19 cellular contexts compared by ENCODE assay signal in genomic region chr7:99639267-99639666, GRCh38. TPM values are rescaled to one million over a fixed set of nuclear protein-coding genes. Genes with fewer than 3 reads are reported as not detected.
DNase-seq lines count a peak whose midpoint lies in the region; ATAC-seq and TF ChIP-seq lines count a peak whose summit lies in the region.
"Had no signal": no experiment of that assay in that cellular context is flagged by ENCODE, and none has a peak within 500 bp of the region (broad histone marks: within the 10 kb centered on the region; RNA-seq: fewer than 3 reads in every experiment).

No MANE protein-coding gene starts in this region.

- peak overlapping the region; percentile 73 for H3K27ac Mint-ChIP-seq in activated CD8-positive, alpha-beta T cell treated with anti-CD3 and anti-CD28 coated beads for 36 hours
- H3K27ac Mint-ChIP-seq in activated CD8-positive, alpha-beta T cell treated with anti-CD3 and anti-CD28 coated beads, Interleukin-2, amount 10 ng/mL, durations not matched to agents 7 days and 5 days = no peak overlapping the region
- H3K27ac Mint-ChIP-seq in T-helper 17 cell = peak overlapping the region; percentile 19
- H3K27ac Mint-ChIP-seq: CD4-positive, alpha-beta T cell had no signal

- no peak overlapping the region for H3K4me3 ChIP-seq in H7 (ENCODE audit: insufficient read depth, low read depth, low read length)
- H3K4me3 ChIP-seq: A549, SK-N-MC had no signal

- no peak for TF ChIP-seq CTCF in activated CD8-positive, alpha-beta T cell treated with anti-CD3 and anti-CD28 coated beads for 36 hours (IDR thresholded peaks at IDR 0.05)

- H3K36me3 ChIP-seq in H7 (replicated peaks; ENCODE audit: control insufficient read depth, insufficient read depth, low read length) = no peaks in the 10 kb centered on the region

- no peak overlapping the region for H3K4me3 Mint-ChIP-seq in activated CD8-positive, alpha-beta T cell treated with anti-CD3 and anti-CD28 coated beads for 36 hours
- no peak overlapping the region for H3K4me3 Mint-ChIP-seq in activated CD8-positive, alpha-beta T cell treated with anti-CD3 and anti-CD28 coated beads, Interleukin-2, amount 10 ng/mL, durations not matched to agents 7 days and 5 days
- H3K4me3 Mint-ChIP-seq in T-helper 17 cell = no peak overlapping the region
- H3K4me3 Mint-ChIP-seq: CD4-positive, alpha-beta T cell had no signal

- no peaks in the 10 kb centered on the region for H3K27me3 Mint-ChIP-seq in activated CD8-positive, alpha-beta T cell treated with anti-CD3 and anti-CD28 coated beads for 36 hours
- no peaks in the 10 kb centered on the region for H3K27me3 Mint-ChIP-seq in activated CD8-positive, alpha-beta T cell treated with anti-CD3 and anti-CD28 coated beads, Interleukin-2, amount 10 ng/mL, durations not matched to agents 7 days and 5 days (ENCODE audit: low read depth)
- no peaks in the 10 kb centered on the region for H3K27me3 Mint-ChIP-seq in T-helper 17 cell
- H3K27me3 Mint-ChIP-seq: CD4-positive, alpha-beta T cell had no signal

- no peaks in the 10 kb centered on the region for H3K9me3 ChIP-seq in T-helper 17 cell (ENCODE audit: control insufficient read depth, low read length, poor library complexity, severe bottlenecking)
- H3K9me3 ChIP-seq: A549, Caco-2 had no signal

- intact Hi-C loops in activated CD8-positive, alpha-beta T cell treated with anti-CD3 and anti-CD28 coated beads for 36 hours (cut with micrococcal nuclease) = loop anchor here (10.0 kb wide), 1 partner anchor 196 kb away; no protein-coding TSS in a partner anchor

- CTCF ChIA-PET in activated CD8-positive, alpha-beta T cell treated with anti-CD3 and anti-CD28 coated beads for 36 hours (lab: Charles Lee) = no interaction called here
- CTCF ChIA-PET in activated CD8-positive, alpha-beta T cell treated with anti-CD3 and anti-CD28 coated beads, Interleukin-2, amount 10 ng/mL, durations not matched to agents 7 days and 5 days (lab: Charles Lee) = interaction anchor here (1.3 kb wide), 1 partner anchor 270 kb away, joined by 3 read pairs; no protein-coding TSS in a partner anchor

- DNase-seq in activated CD8-positive, alpha-beta T cell treated with anti-CD3 and anti-CD28 coated beads for 36 hours = no peak
- DNase-seq in activated CD8-positive, alpha-beta T cell treated with anti-CD3 and anti-CD28 coated beads, Interleukin-2, amount 10 ng/mL, durations not matched to agents 7 days and 5 days = no peak
- DNase-seq in H7 = peak; percentile 65
- DNase-seq in T-helper 17 cell = no peak
- DNase-seq in iPS-NIHi11 (ENCODE audit: low spot score) = peak; percentile 34
- no peak for DNase-seq in substantia nigra (lab: John Stamatoyannopoulos, UW)
- DNase-seq: Caco-2; CD4-positive, alpha-beta T cell; GF-D8; KG1; MV-4-11; NCI-H1417; NCI-H2029; NCI-H446 treated with DMSO at 0.1 percent for 48 hours; NCI-H748 treated with DMSO at 0.1 percent for 48 hours; SHP77 had no signal

- POLR2A ChIA-PET in activated CD8-positive, alpha-beta T cell treated with anti-CD3 and anti-CD28 coated beads for 36 hours (lab: Charles Lee) = interaction anchor here (1.2 kb wide), 1 partner anchor 42 kb away, joined by 3 read pairs; no protein-coding TSS in a partner anchor
- POLR2A ChIA-PET in activated CD8-positive, alpha-beta T cell treated with anti-CD3 and anti-CD28 coated beads, Interleukin-2, amount 10 ng/mL, durations not matched to agents 7 days and 5 days (lab: Charles Lee) = no interaction called here

- H3K9me3 Mint-ChIP-seq in activated CD8-positive, alpha-beta T cell treated with anti-CD3 and anti-CD28 coated beads for 36 hours = no peaks in the 10 kb centered on the region
- H3K9me3 Mint-ChIP-seq in activated CD8-positive, alpha-beta T cell treated with anti-CD3 and anti-CD28 coated beads, Interleukin-2, amount 10 ng/mL, durations not matched to agents 7 days and 5 days (ENCODE audit: insufficient read depth) = no peaks in the 10 kb centered on the region
- H3K9me3 Mint-ChIP-seq: CD4-positive, alpha-beta T cell had no signal

- no peak overlapping the region for H3K27ac ChIP-seq in substantia nigra (ENCODE audit: low read depth, low read length, poor library complexity, severe bottlenecking)
- H3K27ac ChIP-seq: A549, SK-N-MC had no signal

- H3K4me1 Mint-ChIP-seq in activated CD8-positive, alpha-beta T cell treated with anti-CD3 and anti-CD28 coated beads for 36 hours (ENCODE audit: low read depth) = peaks cover 79% of the 10 kb centered on the region
- peaks cover 16% of the 10 kb centered on the region for H3K4me1 Mint-ChIP-seq in activated CD8-positive, alpha-beta T cell treated with anti-CD3 and anti-CD28 coated beads, Interleukin-2, amount 10 ng/mL, durations not matched to agents 7 days and 5 days (ENCODE audit: low read depth)
- H3K4me1 Mint-ChIP-seq in T-helper 17 cell = peaks cover 7% of the 10 kb centered on the region

- H3K27me3 ChIP-seq in H7 (ENCODE audit: control insufficient read depth, insufficient read depth, low read length) = no peaks in the 10 kb centered on the region

- ATAC-seq in activated CD8-positive, alpha-beta T cell treated with anti-CD3 and anti-CD28 coated beads for 36 hours = no peak
- no peak for ATAC-seq in activated CD8-positive, alpha-beta T cell treated with anti-CD3 and anti-CD28 coated beads, Interleukin-2, amount 10 ng/mL, durations not matched to agents 7 days and 5 days
- ATAC-seq in T-helper 17 cell (no peak), HG03097 (IDR thresholded peaks at IDR 0.05; ENCODE audit: low FRiP score, unreplicated experiment) (no peak)
- ATAC-seq: A549 had no signal

- H3K36me3 Mint-ChIP-seq in activated CD8-positive, alpha-beta T cell treated with anti-CD3 and anti-CD28 coated beads for 36 hours (ENCODE audit: low read depth) = peaks cover 76% of the 10 kb centered on the region
- H3K36me3 Mint-ChIP-seq in activated CD8-positive, alpha-beta T cell treated with anti-CD3 and anti-CD28 coated beads, Interleukin-2, amount 10 ng/mL, durations not matched to agents 7 days and 5 days (ENCODE audit: low read depth) = peaks cover 68% of the 10 kb centered on the region
- H3K36me3 Mint-ChIP-seq in T-helper 17 cell (ENCODE audit: low read depth) = peaks cover 5% of the 10 kb centered on the region

RNA-seq across cellular contexts. Expression of gene ZSCAN25, which starts 22.5 kb away (rescaled TPM):
- total RNA-seq in activated CD8-positive, alpha-beta T cell treated with anti-CD3 and anti-CD28 coated beads for 36 hours = 10 to 100 TPM; 31.8 to 35.8 TPM
- 10 to 100 TPM; 34.8 to 36.3 TPM for total RNA-seq in activated CD8-positive, alpha-beta T cell treated with anti-CD3 and anti-CD28 coated beads, Interleukin-2, amount 10 ng/mL, durations not matched to agents 7 days and 5 days
- total RNA-seq in H7 (2014; rRNA removed; shearing (Covaris generic)) = 12.5 and 13.2 TPM in 2 replicates
- 10 to 100 TPM; 29.8 to 34.4 TPM for total RNA-seq in T-helper 17 cell

RNA-seq across cellular contexts. Expression of gene CYP3A5, which starts 40.5 kb away (rescaled TPM):
- total RNA-seq in activated CD8-positive, alpha-beta T cell treated with anti-CD3 and anti-CD28 coated beads for 36 hours = not detected
- total RNA-seq in activated CD8-positive, alpha-beta T cell treated with anti-CD3 and anti-CD28 coated beads, Interleukin-2, amount 10 ng/mL, durations not matched to agents 7 days and 5 days = not detected
- 0.31 TPM in 1 of 2 replicates, not detected in the other for total RNA-seq in H7 (2014; rRNA removed; shearing (Covaris generic))
- under 1 TPM in 1 of 2 donors, not detected in 1; 0.20 TPM for total RNA-seq in T-helper 17 cell
- total RNA-seq: CD4-positive, alpha-beta T cell had no signal

RNA-seq across cellular contexts. Expression of gene TMEM225B, which starts 41.2 kb away (rescaled TPM):
- total RNA-seq in activated CD8-positive, alpha-beta T cell treated with anti-CD3 and anti-CD28 coated beads for 36 hours = 1 to 10 TPM in 1 of 2 experiments, under 1 TPM in 1; 0.92 to 2.2 TPM
- total RNA-seq in activated CD8-positive, alpha-beta T cell treated with anti-CD3 and anti-CD28 coated beads, Interleukin-2, amount 10 ng/mL, durations not matched to agents 7 days and 5 days = 1 to 10 TPM; 1.2 to 1.4 TPM
- total RNA-seq in H7 (2014; rRNA removed; shearing (Covaris generic)) = 0.48 and 0.52 TPM in 2 replicates
- 1 to 10 TPM in 1 of 2 donors, under 1 TPM in 1; 0.96 to 1.4 TPM for total RNA-seq in T-helper 17 cell

Comparison
In these comparisons a context has a peak if more than half of its experiments do, and no peak if none do; other contexts are left out.
1. DNase-seq: peak in H7 (single experiment) and iPS-NIHi11 (single experiment); none in activated CD8-positive, alpha-beta T cell treated with anti-CD3 and anti-CD28 coated beads for 36 hours (single experiment), activated CD8-positive, alpha-beta T cell treated with anti-CD3 and anti-CD28 coated beads, Interleukin-2, amount 10 ng/mL, durations not matched to agents 7 days and 5 days (single experiment), T-helper 17 cell (0 of 3) and substantia nigra (0 of 49).